ENCODE assay signal across 23 cellular contexts in genomic region chr7:124390301-124390700, GRCh38.
"Had no signal": no experiment of that assay in that cellular context is flagged by ENCODE, and none has a peak within 500 bp of the region (broad histone marks: within the 10 kb centered on the region; RNA-seq: fewer than 3 reads in every experiment).

No MANE protein-coding gene starts in this region.

- ATAC-seq: activated CD8-positive, alpha-beta T cell treated with anti-CD3 and anti-CD28 coated beads for 36 hours; activated naive CD8-positive, alpha-beta T cell treated with anti-CD3 and anti-CD28 coated beads, Interleukin-2, amount 50 U/mL, for 24 hours; heart right ventricle; pancreas; psoas muscle; right cardiac atrium; T-helper 17 cell had no signal

- H3K36me3 ChIP-seq: breast epithelium, heart right ventricle, left ventricle myocardium inferior, pancreas, thyroid gland, upper lobe of left lung, vagina had no signal

- H3K27ac ChIP-seq: breast epithelium, heart right ventricle, left ventricle myocardium inferior, pancreas, psoas muscle, thyroid gland, upper lobe of left lung, vagina had no signal

- DNase-seq: activated CD4-positive, alpha-beta T cell treated with anti-CD3 and anti-CD28 coated beads for 1 hour; activated CD4-positive, alpha-beta T cell treated with anti-CD3 and anti-CD28 coated beads, Interleukin-2, amount 10 ng/mL, durations not matched to agents 7 days and 5 days; activated CD8-positive, alpha-beta T cell treated with anti-CD3 and anti-CD28 coated beads for 36 hours; activated naive CD8-positive, alpha-beta T cell treated with anti-CD3 and anti-CD28 coated beads, Interleukin-2, amount 50 U/mL, for 24 hours; activated T-cell treated with anti-CD3 and anti-CD28 coated beads, Interleukin-2, amount 50 U/mL, for 48 hours; effector memory CD4-positive, alpha-beta T cell; erythroblast; heart right ventricle; kidney glomerular epithelial cell; left ventricle myocardium inferior; naive B cell; pancreas; psoas muscle; right cardiac atrium; stimulated activated CD4-positive, alpha-beta T cell treated with anti-CD3 and anti-CD28 coated beads, Interleukin-15, amount 100 ng/mL, for 24 hours; stimulated activated CD4-positive, alpha-beta T cell treated with anti-CD3 and anti-CD28 coated beads, Interleukin-2, amount 100 ng/mL, for 24 hours; stimulated activated naive CD4-positive, alpha-beta T cell; T-helper 17 cell; thyroid gland; upper lobe of left lung had no signal

- H3K4me1 ChIP-seq: breast epithelium, heart right ventricle, left ventricle myocardium inferior, pancreas, psoas muscle, thyroid gland, upper lobe of left lung, vagina had no signal

- H3K9me3 ChIP-seq: breast epithelium, heart right ventricle, pancreas, psoas muscle, thyroid gland, upper lobe of left lung, vagina had no signal

- H3K4me3 ChIP-seq: breast epithelium, heart right ventricle, left ventricle myocardium inferior, lung, pancreas, psoas muscle, thyroid gland, upper lobe of left lung, vagina had no signal

- H3K27me3 ChIP-seq: breast epithelium, heart right ventricle, pancreas, thyroid gland, upper lobe of left lung, vagina had no signal
